In genomic region chr10:93757766-93758509, GRCh38 we compare ENCODE assay signal across 12 cellular contexts. TPM values are rescaled to one million over a fixed set of nuclear protein-coding genes. Genes with fewer than 3 reads are reported as not detected.
DNase-seq lines count a peak whose midpoint lies in the region; ATAC-seq, FAIRE-seq and TF ChIP-seq lines count a peak whose summit lies in the region.
"Had no signal": no experiment of that assay in that cellular context is flagged by ENCODE, and none has a peak within 500 bp of the region (broad histone marks: within the 10 kb centered on the region; RNA-seq: fewer than 3 reads in every experiment).

Gene LGI1 (plus strand): TSS chr10:93757936. CDS start chr10:93758145, 209 bp downstream.

- no peak within 1 kb of the TSS for H4K91ac ChIP-seq in H1 (replicated peaks; ENCODE audit: insufficient read length, low read length)

- POLR2A ChIA-PET in PC-3 (lab: Charles Lee; ENCODE audit: unreplicated experiment), result no interaction called here
- POLR2A ChIA-PET in H1 (lab: Charles Lee; ENCODE audit: partially characterized antibody), result interaction anchor here (0.9 to 1.5 kb wide), 5 partner anchors 9 to 23 kb away, joined by 3 read pairs; no protein-coding TSS in a partner anchor
- POLR2A ChIA-PET in activated CD8-positive, alpha-beta T cell treated with anti-CD3 and anti-CD28 coated beads, Interleukin-2, amount 10 ng/mL, durations not matched to agents 7 days and 5 days (lab: Charles Lee), result no interaction called here

- ATAC-seq in PC-3, result no peak; the same call in 1 of the 2 replicates
- ATAC-seq in activated CD8-positive, alpha-beta T cell treated with anti-CD3 and anti-CD28 coated beads, Interleukin-2, amount 10 ng/mL, durations not matched to agents 7 days and 5 days, result no peak
- ATAC-seq in HG02870 (IDR thresholded peaks at IDR 0.05; ENCODE audit: unreplicated experiment), result no peak
- ATAC-seq: Panc1 had no signal

- no peak for TF ChIP-seq EP300 in H1 (IDR thresholded peaks at IDR 0.05; ENCODE audit: borderline replicate concordance in 1 of 2, low read depth in 2 of 2, low read length in 2 of 2)

- no peaks in the 10 kb centered on the region for H3K9me3 Mint-ChIP-seq in activated CD8-positive, alpha-beta T cell treated with anti-CD3 and anti-CD28 coated beads, Interleukin-2, amount 10 ng/mL, durations not matched to agents 7 days and 5 days (ENCODE audit: insufficient read depth)

- no peaks in the 10 kb centered on the region for H3K9me3 ChIP-seq in PC-3 (ENCODE audit: low read length)
- no peaks in the 10 kb centered on the region for H3K9me3 ChIP-seq in H1 (ENCODE audit: insufficient read depth in 2 of 2, low read depth in 1 of 2, low read length in 1 of 2)
- H3K9me3 ChIP-seq in muscle layer of colon (ENCODE audit: low read length), result no peaks in the 10 kb centered on the region

- H2BK20ac ChIP-seq in H1 (ENCODE audit: low read length), result no peak within 1 kb of the TSS

- H3K27me3 ChIP-seq in PC-3 (ENCODE audit: low read length) (no peaks in the 10 kb centered on the region), H1 (replicated peaks in 1 of 4; ENCODE audit: control insufficient read depth in 3 of 4, extremely low read depth in 1 of 4, insufficient read depth in 3 of 4, low read length in 3 of 4) (peaks cover 0 to 3% (median 2%) of the 10 kb centered on the region in 4 experiments; a peak in 4 of 7 replicates), muscle layer of colon (ENCODE audit: control insufficient read depth in 1 of 2, insufficient read depth in 2 of 2, low read length in 2 of 2) (no peaks in the 10 kb centered on the region)

- H4K20me1 ChIP-seq in PC-3 (ENCODE audit: low read length), result no peaks in the 10 kb centered on the region
- H4K20me1 ChIP-seq in H1 (replicated peaks in 1 of 2; ENCODE audit: control insufficient read depth in 1 of 2, insufficient read depth in 2 of 2, low read length in 2 of 2), result no peaks in the 10 kb centered on the region

- H3K79me1 ChIP-seq in H1 (ENCODE audit: low read depth, low read length), result no peaks in the 10 kb centered on the region

- no peaks in the 10 kb centered on the region for H3K36me3 Mint-ChIP-seq in activated CD8-positive, alpha-beta T cell treated with anti-CD3 and anti-CD28 coated beads, Interleukin-2, amount 10 ng/mL, durations not matched to agents 7 days and 5 days (ENCODE audit: low read depth)

- H3F3A ChIP-seq in PC-3 (ENCODE audit: low read length, unreplicated experiment), result no peaks in the 10 kb centered on the region

- no peak within 1 kb of the TSS for H4K8ac ChIP-seq in H1 (ENCODE audit: extremely low read depth, insufficient read depth, low read length)

- H2AFZ ChIP-seq in PC-3 (ENCODE audit: low read length), result peak within 1 kb of the TSS; percentile 48; the same call in 1 of the 2 replicates
- H2AFZ ChIP-seq in H1 (ENCODE audit: low read length), result peak within 1 kb of the TSS; percentile 1; the same call in 1 of the 2 replicates

- H3K23ac ChIP-seq in H1 (ENCODE audit: insufficient read length), result no peak within 1 kb of the TSS

- H4K5ac ChIP-seq in H1 (ENCODE audit: insufficient read length, low read depth, low read length), result no peak within 1 kb of the TSS

- CTCF ChIA-PET in PC-3 (lab: Charles Lee) (no interaction called here), H1 (lab: Charles Lee; ENCODE audit: partially characterized antibody) (interaction anchor here (0.8 to 11.2 kb wide), 5 partner anchors 9 to 57 kb away, joined by 4 to 76 read pairs (median 4); no protein-coding TSS in a partner anchor)
- CTCF ChIA-PET in activated CD8-positive, alpha-beta T cell treated with anti-CD3 and anti-CD28 coated beads, Interleukin-2, amount 10 ng/mL, durations not matched to agents 7 days and 5 days (lab: Charles Lee), result no interaction called here

- FAIRE-seq in H1 (lab: Jason Lieb, UNC), result peak; percentile 19

- H3K4me3 ChIP-seq in PC-3 (ENCODE audit: low read length) (no peak within 1 kb of the TSS), H1 (ENCODE audit: extremely low read depth in 1 of 4, insufficient read depth in 2 of 4, low read depth in 3 of 4, low read length in 4 of 4) (peak within 1 kb of the TSS in 2 of 4 experiments; percentile 5 to 19; a peak in 4 of 8 replicates), muscle layer of colon (ENCODE audit: low read depth in 1 of 2, low read length in 2 of 2) (peak within 1 kb of the TSS; percentile 10 to 14)

- H3K56ac ChIP-seq in H1 (replicated peaks; ENCODE audit: insufficient read length, low read depth, low read length), result no peak within 1 kb of the TSS

- no peak for TF ChIP-seq RAD21 in H1 (IDR thresholded peaks at IDR 0.05 in 1 of 2, conservative IDR thresholded peaks at IDR 0.05 in 1 of 2; ENCODE audit: low read depth in 2 of 2, low read length in 2 of 2)

- intact Hi-C loops in PC-3 (cut with micrococcal nuclease), result no loop called here

- no peak within 1 kb of the TSS for H3K4ac ChIP-seq in H1 (replicated peaks; ENCODE audit: insufficient read length, low read depth, low read length)

- H2AK5ac ChIP-seq in H1 (ENCODE audit: low read depth, low read length), result no peak within 1 kb of the TSS

- H3K18ac ChIP-seq in H1 (ENCODE audit: extremely low read depth, low read length), result peak within 1 kb of the TSS; percentile 64; the same call in 1 of the 2 replicates

- H3K9ac ChIP-seq in PC-3 (ENCODE audit: low read length) (no peak within 1 kb of the TSS), H1 (replicated peaks in 1 of 4; ENCODE audit: extremely low read depth in 1 of 4, low read depth in 3 of 4, low read length in 3 of 4) (no peak within 1 kb of the TSS), muscle layer of colon (ENCODE audit: low read length) (no peak within 1 kb of the TSS)

- no peak within 1 kb of the TSS for H2BK120ac ChIP-seq in H1 (replicated peaks; ENCODE audit: low read depth, low read length)

- WGBS in H1 (ENCODE audit: extremely low coverage in 1 of 2, insufficient coverage in 1 of 2, insufficient read length in 1 of 2, insufficient replicate concordance in 2 of 2, low coverage in 1 of 2, low lambda C conversion rate in 2 of 2, missing lambda C conversion rate in 1 of 2), 2 experiments, result 69% methylated on average over 17 of the region's 17 CpGs; no CpG with 5 or more reads in 1 of the 2 experiments

- no peak for TF ChIP-seq POLR2A in H1 (IDR thresholded peaks at IDR 0.05; ENCODE audit: control extremely low read depth in 1 of 2, low read depth in 2 of 2, low read length in 2 of 2)

- no peaks in the 10 kb centered on the region for H3K9me2 ChIP-seq in PC-3 (replicated peaks; ENCODE audit: low read length)

- DNase-seq in PC-3 (no peak), H1 (ENCODE audit: low read depth in 1 of 2, low spot score in 2 of 2) (no peak), NCI-H524 (lab: John Stamatoyannopoulos, UW) (no peak), NCI-H226 (no peak)
- no peak for DNase-seq in activated CD8-positive, alpha-beta T cell treated with anti-CD3 and anti-CD28 coated beads, Interleukin-2, amount 10 ng/mL, durations not matched to agents 7 days and 5 days
- DNase-seq: GOT3 had no signal

- no peak within 1 kb of the TSS for H3K4me3 Mint-ChIP-seq in activated CD8-positive, alpha-beta T cell treated with anti-CD3 and anti-CD28 coated beads, Interleukin-2, amount 10 ng/mL, durations not matched to agents 7 days and 5 days

- no peak within 1 kb of the TSS for H2BK15ac ChIP-seq in H1 (ENCODE audit: low read length)

- peaks cover 26% of the 10 kb centered on the region for H3K27me3 Mint-ChIP-seq in activated CD8-positive, alpha-beta T cell treated with anti-CD3 and anti-CD28 coated beads, Interleukin-2, amount 10 ng/mL, durations not matched to agents 7 days and 5 days (ENCODE audit: low read depth)

- no peak within 1 kb of the TSS for H3K27ac Mint-ChIP-seq in activated CD8-positive, alpha-beta T cell treated with anti-CD3 and anti-CD28 coated beads, Interleukin-2, amount 10 ng/mL, durations not matched to agents 7 days and 5 days

- 0 out of 2 replicates have a peak, but pooled peaks cover 4% of the 10 kb centered on the region for H3K4me1 ChIP-seq in PC-3 (ENCODE audit: insufficient read depth, low read length)
- H3K4me1 ChIP-seq in H1 (replicated peaks in 1 of 4; ENCODE audit: control insufficient read depth in 3 of 4, insufficient read depth in 4 of 4, low read length in 3 of 4), result peaks cover 11 to 21% (median 13%) of the 10 kb centered on the region in 4 experiments; a peak in 5 of 7 replicates
- peaks cover 46% of the 10 kb centered on the region for H3K4me1 ChIP-seq in muscle layer of colon (ENCODE audit: insufficient read depth, low read length)

- no peaks in the 10 kb centered on the region for H3K23me2 ChIP-seq in H1 (ENCODE audit: low read depth, low read length)

- H3K79me2 ChIP-seq in PC-3 (ENCODE audit: low read length) (no peaks in the 10 kb centered on the region), H1 (ENCODE audit: control insufficient read depth in 1 of 2, insufficient read depth in 2 of 2, low read length in 2 of 2) (no peaks in the 10 kb centered on the region)

- TF ChIP-seq CTCF in PC-3 (conservative IDR thresholded peaks at IDR 0.05; ENCODE audit: low read depth, low read length), result no peak
- TF ChIP-seq CTCF in H1 (IDR thresholded peaks at IDR 0.05; ENCODE audit: control extremely low read depth in 1 of 3, insufficient read depth in 1 of 3, low read depth in 1 of 3, low read length in 3 of 3), result no peak

- H2BK12ac ChIP-seq in H1 (ENCODE audit: low read depth, low read length), result no peak within 1 kb of the TSS; the same call in 1 of the 2 replicates

- no peak within 1 kb of the TSS for H3K14ac ChIP-seq in H1 (ENCODE audit: insufficient read length)

- no peak within 1 kb of the TSS for H3K27ac ChIP-seq in PC-3 (ENCODE audit: low read length)
- no peak within 1 kb of the TSS for H3K27ac ChIP-seq in H1 (ENCODE audit: low read depth, low read length)
- peak within 1 kb of the TSS; percentile 13 for H3K27ac ChIP-seq in muscle layer of colon (ENCODE audit: low read depth, low read length)
- peak within 1 kb of the TSS; percentile 79 for H3K27ac ChIP-seq in temporal lobe (ENCODE audit: low read depth, low read length)
- H3K27ac ChIP-seq: HL-60 had no signal

- BruUV-seq in PC-3 (replicated peaks; lab: Mats Ljungman, UMichigan), result no TSS peak

- no peak within 1 kb of the TSS for H2BK5ac ChIP-seq in H1 (ENCODE audit: low read depth, low read length)

- H3K4me2 ChIP-seq in PC-3 (ENCODE audit: low read length) (peak within 1 kb of the TSS; percentile 14; the same call in 1 of the 2 replicates), H1 (ENCODE audit: insufficient read depth in 1 of 2, low read depth in 2 of 2, low read length in 2 of 2) (peak within 1 kb of the TSS; percentile 34 to 62)

- no peaks in the 10 kb centered on the region for H3K4me1 Mint-ChIP-seq in activated CD8-positive, alpha-beta T cell treated with anti-CD3 and anti-CD28 coated beads, Interleukin-2, amount 10 ng/mL, durations not matched to agents 7 days and 5 days (ENCODE audit: low read depth)

- H3K36me3 ChIP-seq in PC-3 (ENCODE audit: low read depth, low read length) (no peaks in the 10 kb centered on the region), H1 (ENCODE audit: control insufficient read depth in 2 of 4, insufficient read depth in 4 of 4, low read length in 3 of 4) (no peaks in the 10 kb centered on the region), muscle layer of colon (ENCODE audit: insufficient read depth, low read length) (no peaks in the 10 kb centered on the region)

RNA-seq across cellular contexts. Expression of gene LGI1, which starts in this region (rescaled TPM):
- not detected in 2 replicates for total RNA-seq in PC-3 (2014; rRNA removed)
- not detected in 2 replicates for total RNA-seq in H1 (2021; fragmentation: NEBNext Ultra II Directional; extraction: Animal tissue kit (Norgen Biotek cat#: 25700))
- polyA plus RNA-seq in H1 (2011; rRNA removed), result 0.15 and 0.28 TPM in 2 replicates
- polyA plus RNA-seq in H1 (2011; cell fraction: cytosol; rRNA removed), result 0.35 TPM
- 0.36 TPM for polyA plus RNA-seq in H1 (2011; cell fraction: nucleus; rRNA removed)
- polyA plus RNA-seq in H1 (2012, experiment 1 of 2), result 0.25 to 0.59 TPM (median 0.49 TPM) in 4 replicates
- polyA plus RNA-seq in H1 (2012, experiment 2 of 2), result not detected
- polyA plus RNA-seq in H1 (2013, experiment 1 of 2), result 0.06 TPM
- 0.13 TPM for polyA plus RNA-seq in H1 (2013, experiment 2 of 2)
- 0.24 and 0.54 TPM in 2 replicates for polyA minus RNA-seq in H1 (2011; rRNA and poly(A)+ RNA removed)
- not detected for polyA minus RNA-seq in H1 (2011; cell fraction: cytosol; rRNA and poly(A)+ RNA removed)
- 0.20 TPM for polyA minus RNA-seq in H1 (2011; cell fraction: nucleus; rRNA and poly(A)+ RNA removed)
- 19.7 TPM for total RNA-seq in temporal lobe
- not detected for total RNA-seq in activated CD8-positive, alpha-beta T cell treated with anti-CD3 and anti-CD28 coated beads, Interleukin-2, amount 10 ng/mL, durations not matched to agents 7 days and 5 days
- total RNA-seq: epithelial cell of proximal tubule had no signal

Comparison
In these comparisons a context has a peak if more than half of its experiments do, and no peak if none do; other contexts are left out.
1. RNA of gene LGI1 (total RNA-seq): 19.7 TPM in temporal lobe (single experiment); not detected in PC-3, not detected in H1 and not detected in activated CD8-positive, alpha-beta T cell treated with anti-CD3 and anti-CD28 coated beads, Interleukin-2, amount 10 ng/mL, durations not matched to agents 7 days and 5 days; every median in the first group is over 10 times any median in the second.
2. H3K27ac ChIP-seq: peak in muscle layer of colon (single experiment) and temporal lobe (single experiment); none in PC-3 (single experiment) and H1 (single experiment).